ENCODE assay signal across 12 cellular contexts in genomic region chr10:95818663-95819062, GRCh38.
DNase-seq lines count a peak whose midpoint lies in the region; ATAC-seq and TF ChIP-seq lines count a peak whose summit lies in the region.
"Had no signal": no experiment of that assay in that cellular context is flagged by ENCODE, and none has a peak within 500 bp of the region (broad histone marks: within the 10 kb centered on the region; RNA-seq: fewer than 3 reads in every experiment).

No MANE protein-coding gene starts in this region.

- peak overlapping the region; percentile 99 for H2BK20ac ChIP-seq in IMR-90 (ENCODE audit: low read depth, low read length)

- H3K9me3 ChIP-seq in IMR-90 (ENCODE audit: control insufficient read depth, insufficient read depth, low read length) (peaks cover 2% of the 10 kb centered on the region; the same call in 1 of the 2 replicates), mesenchymal stem cell (ENCODE audit: control insufficient read depth, low read length) (no peaks in the 10 kb centered on the region), right atrium auricular region (peaks cover 0 to 4% of the 10 kb centered on the region in 2 donors)

- H4K8ac ChIP-seq in IMR-90 (ENCODE audit: low read depth in 2 of 2, low read length in 2 of 2) (peak overlapping the region in 1 of 2 experiments; percentile 80; a peak in 3 of 4 replicates), mesenchymal stem cell (ENCODE audit: low read length) (no peak overlapping the region)

- H2BK15ac ChIP-seq in IMR-90 (ENCODE audit: low read depth, low read length) (peak overlapping the region; percentile 53; the same call in 1 of the 3 replicates), mesenchymal stem cell (ENCODE audit: low read depth, poor library complexity, severe bottlenecking) (no peak overlapping the region)

- no peak for TF ChIP-seq POLR2A in IMR-90 (IDR thresholded peaks at IDR 0.05; ENCODE audit: low read depth, low read length)

- H3K79me1 ChIP-seq in IMR-90 (ENCODE audit: low read depth in 1 of 2, low read length in 2 of 2) (no peaks in the 10 kb centered on the region), mesenchymal stem cell (replicated peaks; ENCODE audit: low read length, poor library complexity, severe bottlenecking) (no peaks in the 10 kb centered on the region)

- no peaks in the 10 kb centered on the region for H3K27me3 ChIP-seq in IMR-90 (ENCODE audit: control insufficient read depth, insufficient read depth, low read length)
- H3K27me3 ChIP-seq in mesenchymal stem cell (ENCODE audit: control insufficient read depth in 1 of 2, insufficient read depth in 1 of 2, low read length in 2 of 2) = no peaks in the 10 kb centered on the region
- H3K27me3 ChIP-seq in right atrium auricular region = no peaks in the 10 kb centered on the region

- H3K27ac ChIP-seq in IMR-90 (ENCODE audit: insufficient read depth, low read length) (peak overlapping the region; percentile 50; the same call in 1 of the 2 replicates), mesenchymal stem cell (ENCODE audit: low read length, poor library complexity, severe bottlenecking) (peak overlapping the region; percentile 22), right atrium auricular region (no peak overlapping the region), caudate nucleus (ENCODE audit: low read depth, low read length) (no peak overlapping the region)

- H2BK5ac ChIP-seq in IMR-90 (ENCODE audit: low read depth, low read length, poor library complexity, severe bottlenecking) (peak overlapping the region; percentile 64), mesenchymal stem cell (ENCODE audit: low read depth, low read length, poor library complexity, severe bottlenecking) (no peak overlapping the region)

- H4K20me1 ChIP-seq in IMR-90 (ENCODE audit: insufficient read depth, low read length) = no peaks in the 10 kb centered on the region

- POLR2A ChIA-PET in IMR-90 (lab: Charles Lee; ENCODE audit: unreplicated experiment) = no interaction called here

- dilution Hi-C loops in IMR-90 (cut with HindIII; ENCODE audit: low sequenced_read_pairs, unreplicated experiment) = no loop called here

- H2AK5ac ChIP-seq in IMR-90 (ENCODE audit: low read depth, low read length) (no peak overlapping the region), mesenchymal stem cell (ENCODE audit: low read length, severe bottlenecking) (no peak overlapping the region)

- H2AFZ ChIP-seq in IMR-90 (replicated peaks; ENCODE audit: low read length, poor library complexity) (no peak overlapping the region), mesenchymal stem cell (ENCODE audit: low read depth, low read length) (no peak overlapping the region)

- peak overlapping the region; percentile 63; the same call in 1 of the 2 replicates for H3K56ac ChIP-seq in IMR-90 (ENCODE audit: extremely low read depth, insufficient read depth, low read length)

- DNase-seq in AG20443 (ENCODE audit: low spot score) (peak; percentile 67), IMR-90 (peak; percentile 82), dermis blood vessel endothelial cell (peak; percentile 90), mesenchymal stem cell (peak; percentile 87), NCI-H1048 (lab: John Stamatoyannopoulos, UW) (no peak), right atrium auricular region (ENCODE audit: low spot score) (no peak), caudate nucleus (lab: John Stamatoyannopoulos, UW) (no peak)
- DNase-seq: COR-L47, NCI-H526, nephron progenitor cell had no signal

- in situ Hi-C loops in IMR-90 (cut with MboI; ENCODE audit: low sequenced_read_pairs) = no loop called here

- intact Hi-C loops in IMR-90 (cut with micrococcal nuclease) = loop anchor here (1.0 kb wide), 1 partner anchor 29 kb away; no protein-coding TSS in a partner anchor

- ATAC-seq in IMR-90 (ENCODE audit: low read depth) (peak; percentile 78), GM18517 (IDR thresholded peaks at IDR 0.05; ENCODE audit: unreplicated experiment) (no peak)
- ATAC-seq: activated T-helper 17 cell treated with anti-CD3 and anti-CD28 coated beads, Interleukin-2, amount 50 U/mL, for 72 hours had no signal

- H3K4ac ChIP-seq in IMR-90 (ENCODE audit: low read depth, low read length) = peak overlapping the region; percentile 86
- H3K4ac ChIP-seq in mesenchymal stem cell (ENCODE audit: low read depth in 1 of 2, low read length in 2 of 2) = peak overlapping the region in 1 of 2 experiments; percentile 72

- H4K5ac ChIP-seq in IMR-90 (ENCODE audit: low read depth, low read length) = 0 out of 2 replicates have a peak overlapping the region, but pooled peaks have one; percentile 30

- H3K4me3 ChIP-seq in IMR-90 (ENCODE audit: insufficient read depth, low read depth, low read length) = no peak overlapping the region
- H3K4me3 ChIP-seq in mesenchymal stem cell (ENCODE audit: insufficient read depth in 1 of 2, low read depth in 1 of 2, low read length in 2 of 2) = no peak overlapping the region
- H3K4me3 ChIP-seq in right atrium auricular region = no peak overlapping the region

- H3K23ac ChIP-seq in IMR-90 (ENCODE audit: low read depth, low read length) (peak overlapping the region; percentile 92), mesenchymal stem cell (ENCODE audit: low read length in 2 of 2) (no peak overlapping the region)

- H3K4me2 ChIP-seq in IMR-90 (ENCODE audit: low read depth, low read length) (peak overlapping the region; percentile 7; the same call in 1 of the 2 replicates), mesenchymal stem cell (ENCODE audit: low read length, poor library complexity, severe bottlenecking) (peak overlapping the region; percentile 24)

- H3K9me1 ChIP-seq in IMR-90 (ENCODE audit: insufficient read depth, low read length) = peaks cover 4% of the 10 kb centered on the region

- H3K18ac ChIP-seq in IMR-90 (ENCODE audit: low read depth, low read length) (peak overlapping the region; percentile 71; the same call in 1 of the 2 replicates), mesenchymal stem cell (ENCODE audit: low read depth in 1 of 2, low read length in 2 of 2) (peak overlapping the region in 1 of 2 experiments; percentile 10)

- H3K14ac ChIP-seq in IMR-90 (replicated peaks; ENCODE audit: low read depth, low read length) = peak overlapping the region; percentile 91
- H3K14ac ChIP-seq in mesenchymal stem cell (ENCODE audit: low read length in 2 of 2) = no peak overlapping the region

- H2BK120ac ChIP-seq in IMR-90 (ENCODE audit: low read depth, low read length) = peak overlapping the region; percentile 91
- no peak overlapping the region for H2BK120ac ChIP-seq in mesenchymal stem cell (ENCODE audit: low read depth, low read length)

- H3K4me1 ChIP-seq in IMR-90 (ENCODE audit: control insufficient read depth, insufficient read depth, low read length) = peaks cover 16% of the 10 kb centered on the region
- H3K4me1 ChIP-seq in mesenchymal stem cell (ENCODE audit: control insufficient read depth, insufficient read depth, low read depth, low read length) = peaks cover 2% of the 10 kb centered on the region
- H3K4me1 ChIP-seq in right atrium auricular region = peaks cover 0 to 14% of the 10 kb centered on the region in 2 donors

- peak overlapping the region; percentile 72; the same call in 1 of the 2 replicates for H4K91ac ChIP-seq in IMR-90 (ENCODE audit: insufficient read depth, low read depth, low read length)
- no peak overlapping the region for H4K91ac ChIP-seq in mesenchymal stem cell (ENCODE audit: low read length)

- CTCF ChIA-PET in IMR-90 (lab: Yijun Ruan, JAX) = interaction anchor here (1.1 to 3.7 kb wide), 3 partner anchors 23 to 125 kb away, joined by 3 to 18 read pairs (median 4); partner anchors contain the start of gene TCTN3

- H3K9ac ChIP-seq in IMR-90 (ENCODE audit: low read depth, low read length) (no peak overlapping the region), mesenchymal stem cell (ENCODE audit: low read length) (no peak overlapping the region)

- no peaks in the 10 kb centered on the region for H3K36me3 ChIP-seq in IMR-90 (ENCODE audit: control insufficient read depth, insufficient read depth, low read length)
- no peaks in the 10 kb centered on the region for H3K36me3 ChIP-seq in mesenchymal stem cell (ENCODE audit: control insufficient read depth in 1 of 2, insufficient read depth in 2 of 2, low read depth in 1 of 2, low read length in 2 of 2)
- H3K36me3 ChIP-seq in right atrium auricular region = no peaks in the 10 kb centered on the region

- peak overlapping the region; percentile 31 to 88 for H2BK12ac ChIP-seq in mesenchymal stem cell (ENCODE audit: low read length in 2 of 2)

- no peak for TF ChIP-seq RAD21 in IMR-90 (IDR thresholded peaks at IDR 0.05; ENCODE audit: low read length)

- TF ChIP-seq CTCF in IMR-90 (conservative IDR thresholded peaks at IDR 0.05; ENCODE audit: low read depth, low read length) (no peak), right atrium auricular region (IDR thresholded peaks at IDR 0.05) (no peak)

- no TSS peak for BruUV-seq in IMR-90 (replicated peaks; lab: Mats Ljungman, UMichigan)

- WGBS in IMR-90 (ENCODE audit: extremely low coverage in 2 of 2, insufficient read length in 1 of 2), 2 experiments = 10% methylated on average over 2 of the region's 2 CpGs; no CpG with 5 or more reads in 1 of the 2 experiments
- WGBS in mesenchymal stem cell = 5% methylated on average over 2 of the region's 2 CpGs

- H2AK9ac ChIP-seq in IMR-90 (replicated peaks; ENCODE audit: low read depth, low read length, poor library complexity) = no peak overlapping the region

TF ChIP-seq in IMR-90, 13 proteins besides CTCF, POLR2A, EP300 and RAD21:
- no peak for TF ChIP-seq RFX5 (IDR thresholded peaks at IDR 0.05; ENCODE audit: low read depth, low read length)
- TF ChIP-seq RCOR1 (IDR thresholded peaks at IDR 0.05; ENCODE audit: insufficient replicate concordance, low read length) = peak; percentile 56
- no peak for TF ChIP-seq MAZ (IDR thresholded peaks at IDR 0.05; ENCODE audit: borderline replicate concordance, low read depth, low read length)

Comparison
In these comparisons a context has a peak if more than half of its experiments do, and no peak if none do; other contexts are left out.
1. DNase-seq: peak in AG20443 (single experiment), IMR-90 (single experiment), dermis blood vessel endothelial cell (single experiment) and mesenchymal stem cell (single experiment); none in NCI-H1048 (single experiment), right atrium auricular region (single experiment) and caudate nucleus (0 of 61).
2. H3K27ac ChIP-seq: peak in IMR-90 (single experiment) and mesenchymal stem cell (single experiment); none in right atrium auricular region (0 of 2) and caudate nucleus (single experiment).